19 cellular contexts compared by ENCODE assay signal in genomic region chr20:25030007-25030648, GRCh38. TPM values are rescaled to one million over a fixed set of nuclear protein-coding genes. Genes with fewer than 3 reads are reported as not detected.
DNase-seq lines count a peak whose midpoint lies in the region; ATAC-seq and TF ChIP-seq lines count a peak whose summit lies in the region.
"Had no signal": no experiment of that assay in that cellular context is flagged by ENCODE, and none has a peak within 500 bp of the region (broad histone marks: within the 10 kb centered on the region; RNA-seq: fewer than 3 reads in every experiment).

No MANE protein-coding gene starts in this region.

- peaks cover 0 to 32% (median 3%) of the 10 kb centered on the region in 4 donors for H3K4me1 ChIP-seq in Peyer's patch

- H3K4me3 ChIP-seq in dorsolateral prefrontal cortex, result no peak overlapping the region
- H3K4me3 ChIP-seq in Peyer's patch, result no peak overlapping the region
- H3K4me3 ChIP-seq in H7 (ENCODE audit: insufficient read depth, low read depth, low read length), result no peak overlapping the region
- H3K4me3 ChIP-seq: BLaER1, K562, SJCRH30 had no signal

- ATAC-seq in activated T-cell treated with anti-CD3 and anti-CD28 coated beads, Interleukin-2, amount 50 U/mL, for 72 hours (replicated peaks in 1 of 2), result no peak
- ATAC-seq: K562 had no signal

- peaks cover 0 to 3% of the 10 kb centered on the region in 2 donors for H3K36me3 Mint-ChIP-seq in activated T-cell treated with anti-CD3 and anti-CD28 coated beads, Interleukin-2, amount 50 U/mL, for 72 hours (ENCODE audit: insufficient read depth in 2 of 2)

- H3K27me3 Mint-ChIP-seq in activated T-cell treated with anti-CD3 and anti-CD28 coated beads, Interleukin-2, amount 50 U/mL, for 72 hours (ENCODE audit: low read depth), result no peaks in the 10 kb centered on the region

- intact Hi-C loops in dorsolateral prefrontal cortex (cut with DNase I), result loop anchor here in 1 of 2 donors (2.0 kb wide), 1 partner anchor 33 kb away; no protein-coding TSS in a partner anchor

- peak overlapping the region; percentile 51 to 99 (median 97) for H3K27ac ChIP-seq in dorsolateral prefrontal cortex
- no peak overlapping the region for H3K27ac ChIP-seq in Peyer's patch
- H3K27ac ChIP-seq: 22Rv1, BLaER1, RWPE1, SJCRH30 had no signal

- H3K4me1 Mint-ChIP-seq in activated T-cell treated with anti-CD3 and anti-CD28 coated beads, Interleukin-2, amount 50 U/mL, for 72 hours (ENCODE audit: low read depth), result peaks cover 5% of the 10 kb centered on the region

- DNase-seq in activated T-cell treated with anti-CD3 and anti-CD28 coated beads, Interleukin-2, amount 50 U/mL, for 72 hours, result no peak
- DNase-seq in activated T-cell treated with anti-CD3 and anti-CD28 coated beads, Interleukin-2, amount 50 U/mL, for 1 hour, result no peak
- DNase-seq in dorsolateral prefrontal cortex (peak in 1 of 10 donors; percentile 67), midbrain (lab: John Stamatoyannopoulos, UW) (peak; percentile 28), DMS79 (lab: John Stamatoyannopoulos, UW) (no peak), Peyer's patch (no peak), NCI-H2196 treated with DMSO at 0.1 percent for 48 hours (lab: John Stamatoyannopoulos, UW; ENCODE audit: unreplicated experiment) (no peak), H7 (no peak)
- DNase-seq: DMS153, NCI-H1436 treated with DMSO at 0.1 percent for 48 hours, NCI-H2081 treated with DMSO at 0.1 percent for 48 hours, NCI-H226, NCI-H526, OCI-M1, SJCRH30 had no signal

- no peak for TF ChIP-seq POLR2A in Peyer's patch (IDR thresholded peaks at IDR 0.05)

- no peaks in the 10 kb centered on the region for H3K9me3 Mint-ChIP-seq in activated T-cell treated with anti-CD3 and anti-CD28 coated beads, Interleukin-2, amount 50 U/mL, for 72 hours

- H3K36me3 ChIP-seq in Peyer's patch (peaks cover 0 to 34% (median 0%) of the 10 kb centered on the region in 3 donors), H7 (replicated peaks; ENCODE audit: control insufficient read depth, insufficient read depth, low read length) (no peaks in the 10 kb centered on the region)
- H3K36me3 ChIP-seq: SJCRH30 had no signal

- TF ChIP-seq CTCF in dorsolateral prefrontal cortex (IDR thresholded peaks at IDR 0.05 in 54 of 56, conservative IDR thresholded peaks at IDR 0.05 in 2 of 56; ENCODE audit: low read depth in 1 of 56, partially characterized antibody in 56 of 56), result peak in 22 of 56 donors; percentile 9 to 57 (median 23)
- TF ChIP-seq CTCF in Peyer's patch (IDR thresholded peaks at IDR 0.05), result no peak

- no peaks in the 10 kb centered on the region for H3K9me3 ChIP-seq in Peyer's patch
- H3K9me3 ChIP-seq: BLaER1, SJCRH30 had no signal

- H3K27me3 ChIP-seq in dorsolateral prefrontal cortex (no peaks in the 10 kb centered on the region), Peyer's patch (no peaks in the 10 kb centered on the region), H7 (ENCODE audit: control insufficient read depth, insufficient read depth, low read length) (no peaks in the 10 kb centered on the region; the same call in 1 of the 2 replicates)
- H3K27me3 ChIP-seq: BLaER1, SJCRH30 had no signal

- H3K27ac Mint-ChIP-seq in activated T-cell treated with anti-CD3 and anti-CD28 coated beads, Interleukin-2, amount 50 U/mL, for 72 hours, result peak overlapping the region; percentile 2

- no peak overlapping the region for H3K4me3 Mint-ChIP-seq in activated T-cell treated with anti-CD3 and anti-CD28 coated beads, Interleukin-2, amount 50 U/mL, for 72 hours

RNA-seq across cellular contexts. Expression of gene ACSS1, which starts 27.8 kb away (rescaled TPM):
- total RNA-seq in activated T-cell treated with anti-CD3 and anti-CD28 coated beads, Interleukin-2, amount 50 U/mL, for 72 hours, result 10 to 100 TPM; 18.2 to 23.8 TPM
- total RNA-seq in dorsolateral prefrontal cortex, result 100 to 1,000 TPM in 2 of 120 experiments, 10 to 100 TPM in 118; 18.5 to 154 (median 56.4) TPM
- total RNA-seq in Peyer's patch, result 100 to 1,000 TPM in 3 of 4 donors, 10 to 100 TPM in 1; 49.5 to 160 (median 134) TPM
- not detected in 2 replicates for total RNA-seq in H7 (2014; rRNA removed; shearing (Covaris generic))

RNA-seq across cellular contexts. Expression of gene APMAP, which starts 37.6 kb away (rescaled TPM):
- total RNA-seq in activated T-cell treated with anti-CD3 and anti-CD28 coated beads, Interleukin-2, amount 50 U/mL, for 72 hours, result 10 to 100 TPM; 65.2 to 70.2 TPM
- total RNA-seq in dorsolateral prefrontal cortex, result 100 to 1,000 TPM in 21 of 120 experiments, 10 to 100 TPM in 99; 43.1 to 113 (median 90.4) TPM
- 10 to 100 TPM; 19.0 to 40.9 (median 31.6) TPM for total RNA-seq in Peyer's patch
- 63.5 and 69.0 TPM in 2 replicates for total RNA-seq in H7 (2014; rRNA removed; shearing (Covaris generic))

RNA-seq across cellular contexts. Expression of gene VSX1, which starts 51.8 kb away (rescaled TPM):
- total RNA-seq in activated T-cell treated with anti-CD3 and anti-CD28 coated beads, Interleukin-2, amount 50 U/mL, for 72 hours, result under 1 TPM in 1 of 2 donors, not detected in 1; 0.12 TPM
- total RNA-seq in dorsolateral prefrontal cortex (10 to 100 TPM in 2 of 120 experiments, 1 to 10 TPM in 118; 1.2 to 12.1 (median 4.6) TPM), Peyer's patch (not detected)
- not detected in 2 replicates for total RNA-seq in H7 (2014; rRNA removed; shearing (Covaris generic))
- total RNA-seq: K562 had no signal

Comparison
In these comparisons a context has a peak if more than half of its experiments do, and no peak if none do; other contexts are left out.
1. H3K27ac ChIP-seq: peak in dorsolateral prefrontal cortex (59 of 59); none in Peyer's patch (0 of 4).
2. RNA of gene ACSS1, which starts 27.8 kb away (total RNA-seq): 49.5 to 160 TPM in Peyer's patch, 18.5 to 154 TPM in dorsolateral prefrontal cortex and 18.2 to 23.8 TPM in activated T-cell treated with anti-CD3 and anti-CD28 coated beads, Interleukin-2, amount 50 U/mL, for 72 hours; not detected in H7; every median in the first group is over 10 times any median in the second.